Comparison of ENCODE assay signal across 15 cellular contexts in genomic region chr2:204487447-204488229, GRCh38.
"Had no signal": no experiment of that assay in that cellular context is flagged by ENCODE, and none has a peak within 500 bp of the region (broad histone marks: within the 10 kb centered on the region; RNA-seq: fewer than 3 reads in every experiment).

No MANE protein-coding gene starts in this region.

- DNase-seq: activated CD4-positive, alpha-beta T cell treated with anti-CD3 and anti-CD28 coated beads for 1 hour; activated CD4-positive, alpha-beta T cell treated with anti-CD3 and anti-CD28 coated beads, Interleukin-2, amount 50 U/mL, for 48 hours; activated effector memory CD4-positive, alpha-beta T cell treated with anti-CD3 and anti-CD28 coated beads, Interleukin-2, amount 50 U/mL, for 16 hours; activated T-cell treated with anti-CD3 and anti-CD28 coated beads, Interleukin-2, amount 50 U/mL, for 4 hours; amygdala; effector CD4-positive, alpha-beta T cell; glutamatergic neuron; natural killer cell; occipital lobe; stimulated activated CD4-positive, alpha-beta T cell treated with anti-CD3 and anti-CD28 coated beads, Interleukin-4, amount 100 ng/mL, for 4 hours; SW 1271; T-helper 9 cell had no signal

- H3K9me3 Mint-ChIP-seq: activated naive CD4-positive, alpha-beta T cell treated with anti-CD3 and anti-CD28 coated beads, Interleukin-2, amount 50 U/mL, for 72 hours; activated T-cell treated with anti-CD3 and anti-CD28 coated beads, Interleukin-2, amount 50 U/mL, for 4 hours; natural killer cell had no signal

- FAIRE-seq: colon, urothelium cell line had no signal

- H3K36me3 Mint-ChIP-seq: activated naive CD4-positive, alpha-beta T cell treated with anti-CD3 and anti-CD28 coated beads, Interleukin-2, amount 50 U/mL, for 72 hours; natural killer cell had no signal

- H3K4me1 Mint-ChIP-seq: natural killer cell had no signal

- ATAC-seq: activated naive CD4-positive, alpha-beta T cell treated with anti-CD3 and anti-CD28 coated beads, Interleukin-2, amount 50 U/mL, for 72 hours; activated T-cell treated with anti-CD3 and anti-CD28 coated beads, Interleukin-2, amount 50 U/mL, for 4 hours; natural killer cell had no signal

- H3K27ac Mint-ChIP-seq: activated naive CD4-positive, alpha-beta T cell treated with anti-CD3 and anti-CD28 coated beads, Interleukin-2, amount 50 U/mL, for 72 hours; natural killer cell had no signal

- H3K4me3 Mint-ChIP-seq: activated T-cell treated with anti-CD3 and anti-CD28 coated beads, Interleukin-2, amount 50 U/mL, for 4 hours; natural killer cell had no signal
